Comparison of ENCODE assay signal across 20 cellular contexts in the genomic region with DNA sequence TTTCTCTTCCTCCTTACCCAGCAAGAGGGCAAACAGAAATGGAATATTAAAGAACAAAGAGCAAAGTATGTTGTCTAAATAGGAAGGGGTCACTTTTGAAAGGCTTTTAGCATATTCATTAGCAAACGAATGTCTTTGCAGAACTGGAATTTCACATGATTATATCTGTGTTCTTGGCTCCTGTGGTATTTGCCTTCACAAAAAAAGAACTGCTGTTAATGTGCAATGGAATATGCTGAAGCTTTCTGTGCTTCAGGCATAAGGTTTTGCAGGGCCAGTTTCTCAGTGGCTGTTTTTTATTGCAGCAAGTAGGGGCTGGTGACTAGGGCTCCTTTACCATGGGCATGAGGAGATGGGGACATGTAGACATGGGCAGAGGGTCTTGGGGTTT.
"Had no signal": no experiment of that assay in that cellular context is flagged by ENCODE, and none has a peak within 500 bp of the region (broad histone marks: within the 10 kb centered on the region; RNA-seq: fewer than 3 reads in every experiment).

No MANE protein-coding gene starts in this region.

- DNase-seq: esophagus squamous epithelium; foreskin fibroblast; glutamatergic neuron; islet precursor cell; natural killer cell; occipital lobe; retina; stimulated activated CD4-positive, alpha-beta T cell treated with anti-CD3 and anti-CD28 coated beads, Interleukin-2, amount 100 ng/mL, for 24 hours; stimulated activated CD4-positive, alpha-beta T cell treated with anti-CD3 and anti-CD28 coated beads, Interleukin-4, amount 100 ng/mL, for 4 hours; stimulated activated naive CD4-positive, alpha-beta T cell; stomach; substantia nigra had no signal

- H3K9ac ChIP-seq: parathyroid adenoma had no signal

- H3K4me1 Mint-ChIP-seq: natural killer cell had no signal

- H3K4me3 Mint-ChIP-seq: dendritic cell treated with granulocyte-macrophage colony-stimulating factor and Interleukin-4, amounts not matched to agents 40 ng/mL and 50 ng/mL, for 4 days; mesothelial cell of epicardium; natural killer cell; type B pancreatic cell had no signal

- H3K36me3 ChIP-seq: esophagus squamous epithelium, gastroesophageal sphincter, prostate gland, stomach had no signal

- H3K27me3 ChIP-seq: stomach had no signal

- ATAC-seq: gastroesophageal sphincter, left lobe of liver, natural killer cell, sciatic nerve had no signal

- H2AFZ ChIP-seq: parathyroid adenoma had no signal

- H3K4me3 ChIP-seq: esophagus squamous epithelium, gastroesophageal sphincter, prostate gland, stomach had no signal

- H3K4me1 ChIP-seq: esophagus squamous epithelium, gastroesophageal sphincter, parathyroid adenoma, prostate gland had no signal

- H3K9me3 Mint-ChIP-seq: dendritic cell treated with granulocyte-macrophage colony-stimulating factor and Interleukin-4, amounts not matched to agents 40 ng/mL and 50 ng/mL, for 4 days; mesothelial cell of epicardium; natural killer cell; type B pancreatic cell had no signal

- H3K9me3 ChIP-seq: esophagus squamous epithelium, gastroesophageal sphincter, prostate gland, stomach had no signal

- H3K79me2 ChIP-seq: parathyroid adenoma had no signal

- H3K27ac ChIP-seq: esophagus squamous epithelium, gastroesophageal sphincter, parathyroid adenoma, prostate gland, stomach had no signal

- H3K36me3 Mint-ChIP-seq: mesothelial cell of epicardium, natural killer cell, type B pancreatic cell had no signal

- H3K27ac Mint-ChIP-seq: dendritic cell treated with granulocyte-macrophage colony-stimulating factor and Interleukin-4, amounts not matched to agents 40 ng/mL and 50 ng/mL, for 4 days; mesothelial cell of epicardium; natural killer cell; type B pancreatic cell had no signal
